16 cellular contexts compared by ENCODE assay signal in genomic region chr14:30129795-30130194, GRCh38.
"Had no signal": no experiment of that assay in that cellular context is flagged by ENCODE, and none has a peak within 500 bp of the region (broad histone marks: within the 10 kb centered on the region; RNA-seq: fewer than 3 reads in every experiment).

No MANE protein-coding gene starts in this region.

- H3K4me2 ChIP-seq: smooth muscle cell had no signal

- H3K4me1 Mint-ChIP-seq: activated CD4-positive, alpha-beta T cell treated with anti-CD3 and anti-CD28 coated beads, Interleukin-2, amount 10 ng/mL, durations not matched to agents 24 days and 14 days; naive B cell; stimulated activated memory B cell treated with anti-CD40 and anti-IgM and Interleukin-4, amounts not matched to agents 10 μg/mL and 1 μg/mL and 100 μg/mL, for 72 hours had no signal

- H3K27ac ChIP-seq: ascending aorta, right atrium auricular region, tibial nerve had no signal

- H3K9me3 Mint-ChIP-seq: stimulated activated memory B cell treated with anti-CD40 and anti-IgM and Interleukin-4, amounts not matched to agents 10 μg/mL and 1 μg/mL and 100 μg/mL, for 72 hours had no signal

- H3K4me3 Mint-ChIP-seq: activated CD4-positive, alpha-beta T cell treated with anti-CD3 and anti-CD28 coated beads, Interleukin-2, amount 10 ng/mL, durations not matched to agents 24 days and 14 days; activated T-helper 1 cell treated with anti-CD3 and anti-CD28 coated beads, Interleukin-12 subunit alpha, Interleukin-12 subunit beta, Interleukin-2, Interleukin-4 antibody, amounts not matched to agents 30 ng/mL and 10 ng/mL and 1 ng/mL, durations not matched to agents 14 hours and 24 hours and 36 hours; naive B cell; stimulated activated memory B cell treated with anti-CD40 and anti-IgM and Interleukin-4, amounts not matched to agents 10 μg/mL and 1 μg/mL and 100 μg/mL, for 72 hours had no signal

- DNase-seq: activated CD4-positive, alpha-beta T cell treated with anti-CD3 and anti-CD28 coated beads, Interleukin-2, amount 10 ng/mL, durations not matched to agents 24 days and 14 days; activated naive CD4-positive, alpha-beta T cell; caudate nucleus; cortex of kidney; effector CD8-positive, alpha-beta T cell; hippocampal formation; left cardiac atrium; naive B cell; T-helper 9 cell had no signal

- H3K9me3 ChIP-seq: ascending aorta, right atrium auricular region, tibial nerve had no signal

- H3K27me3 Mint-ChIP-seq: activated CD4-positive, alpha-beta T cell treated with anti-CD3 and anti-CD28 coated beads, Interleukin-2, amount 10 ng/mL, durations not matched to agents 24 days and 14 days; naive B cell; stimulated activated memory B cell treated with anti-CD40 and anti-IgM and Interleukin-4, amounts not matched to agents 10 μg/mL and 1 μg/mL and 100 μg/mL, for 72 hours had no signal

- H3K4me1 ChIP-seq: ascending aorta, right atrium auricular region, tibial nerve had no signal

- ATAC-seq: left cardiac atrium; stimulated activated memory B cell treated with anti-CD40 and anti-IgM and Interleukin-4, amounts not matched to agents 10 μg/mL and 1 μg/mL and 100 μg/mL, for 72 hours had no signal

- H3K27me3 ChIP-seq: ascending aorta, right atrium auricular region, tibial nerve had no signal

- H3K36me3 ChIP-seq: ascending aorta, right atrium auricular region, tibial nerve had no signal

- H3K36me3 Mint-ChIP-seq: naive B cell; stimulated activated memory B cell treated with anti-CD40 and anti-IgM and Interleukin-4, amounts not matched to agents 10 μg/mL and 1 μg/mL and 100 μg/mL, for 72 hours had no signal

- H3K4me3 ChIP-seq: ascending aorta, lung, right atrium auricular region, smooth muscle cell, tibial nerve had no signal

- H3K27ac Mint-ChIP-seq: activated CD4-positive, alpha-beta T cell treated with anti-CD3 and anti-CD28 coated beads, Interleukin-2, amount 10 ng/mL, durations not matched to agents 24 days and 14 days; activated T-helper 1 cell treated with anti-CD3 and anti-CD28 coated beads, Interleukin-12 subunit alpha, Interleukin-12 subunit beta, Interleukin-2, Interleukin-4 antibody, amounts not matched to agents 30 ng/mL and 10 ng/mL and 1 ng/mL, durations not matched to agents 14 hours and 24 hours and 36 hours; naive B cell; stimulated activated memory B cell treated with anti-CD40 and anti-IgM and Interleukin-4, amounts not matched to agents 10 μg/mL and 1 μg/mL and 100 μg/mL, for 72 hours had no signal
